Comparison of ENCODE assay signal across 17 cellular contexts in genomic region chr1:207078578-207079132, GRCh38. TPM values are rescaled to one million over a fixed set of nuclear protein-coding genes. Genes with fewer than 3 reads are reported as not detected.
"Had no signal": no experiment of that assay in that cellular context is flagged by ENCODE, and none has a peak within 500 bp of the region (broad histone marks: within the 10 kb centered on the region; RNA-seq: fewer than 3 reads in every experiment).

No MANE protein-coding gene starts in this region.

- H3K4me1 ChIP-seq: SJSA1 had no signal

- H2AFZ ChIP-seq: PC-9 had no signal

- H3K4me3 ChIP-seq: PC-9, SJSA1 had no signal

- H3K27me3 ChIP-seq: SJSA1 had no signal

- H3K9me3 ChIP-seq: SJSA1, SK-N-SH had no signal

- H3K9ac ChIP-seq: SK-N-SH had no signal

- H3K27ac ChIP-seq: PC-9, RWPE1, SJSA1 had no signal

- DNase-seq: MM.1S, NCI-H1092, NCI-H1436 treated with DMSO at 0.1 percent for 48 hours, NCI-H187 treated with DMSO at 0.1 percent for 48 hours, NCI-H2171 treated with DMSO at 0.1 percent for 48 hours, NCI-H524 treated with DMSO at 0.1 percent for 48 hours, NCI-H526 treated with DMSO at 0.1 percent for 48 hours, Right ventricle myocardium superior, SK-N-SH had no signal

- H3K36me3 ChIP-seq: SJSA1 had no signal

- H3K4me2 ChIP-seq: PC-9, SK-N-SH had no signal

RNA-seq across cellular contexts. Expression of gene C4BPB, which starts 10.0 kb away (rescaled TPM):
- total RNA-seq: LHCN-M2, MCF 10A, NCI-H460, OCI-LY7, RPMI7951 had no signal
- polyA plus RNA-seq: SK-N-SH had no signal

RNA-seq across cellular contexts. Expression of gene C4BPA, which starts 25.4 kb away (rescaled TPM):
- total RNA-seq: LHCN-M2, MCF 10A, NCI-H460, OCI-LY7, PC-9, RPMI7951, SJSA1 had no signal
- polyA plus RNA-seq: SK-N-SH had no signal

RNA-seq across cellular contexts. Expression of gene C1orf116, which starts 46.1 kb away (rescaled TPM):
- total RNA-seq: NCI-H460, OCI-LY7 had no signal
